1 cellular context compared by ENCODE assay signal in the genomic region with DNA sequence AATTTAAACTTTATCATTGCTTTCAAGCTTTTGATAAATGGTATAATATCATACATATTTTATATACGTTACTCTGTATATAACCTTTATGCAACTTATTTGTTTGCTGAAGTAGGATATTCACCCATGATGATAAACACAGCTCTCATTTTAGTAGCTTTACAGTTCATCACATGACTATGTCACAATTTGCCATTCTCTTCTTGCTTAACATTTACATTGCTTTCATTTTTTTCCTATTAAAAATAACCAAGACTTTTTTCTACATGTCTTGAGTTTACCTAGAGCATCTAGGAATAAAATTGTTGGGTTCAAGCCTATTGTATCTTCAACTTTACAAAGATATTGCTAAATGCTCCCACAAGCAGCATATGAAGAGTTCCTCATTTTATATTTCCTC.
TF ChIP-seq lines count a peak whose summit lies in the region.

No MANE protein-coding gene starts in this region.

TF ChIP-seq in SK-N-SH treated with all-trans-retinoic acid at 6 μM for 48 hours, 23 proteins besides CTCF, POLR2A, EP300 and RAD21 (continued from another document):
- TF ChIP-seq, protein P1, sequence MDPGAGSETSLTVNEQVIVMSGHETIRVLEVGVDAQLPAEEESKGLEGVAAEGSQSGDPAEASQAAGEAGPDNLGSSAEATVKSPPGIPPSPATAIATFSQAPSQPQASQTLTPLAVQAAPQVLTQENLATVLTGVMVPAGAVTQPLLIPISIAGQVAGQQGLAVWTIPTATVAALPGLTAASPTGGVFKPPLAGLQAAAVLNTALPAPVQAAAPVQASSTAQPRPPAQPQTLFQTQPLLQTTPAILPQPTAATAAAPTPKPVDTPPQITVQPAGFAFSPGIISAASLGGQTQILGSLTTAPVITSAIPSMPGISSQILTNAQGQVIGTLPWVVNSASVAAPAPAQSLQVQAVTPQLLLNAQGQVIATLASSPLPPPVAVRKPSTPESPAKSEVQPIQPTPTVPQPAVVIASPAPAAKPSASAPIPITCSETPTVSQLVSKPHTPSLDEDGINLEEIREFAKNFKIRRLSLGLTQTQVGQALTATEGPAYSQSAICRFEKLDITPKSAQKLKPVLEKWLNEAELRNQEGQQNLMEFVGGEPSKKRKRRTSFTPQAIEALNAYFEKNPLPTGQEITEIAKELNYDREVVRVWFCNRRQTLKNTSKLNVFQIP (CRISPR knock-in tag; IDR thresholded peaks at IDR 0.05; ENCODE audit: borderline replicate concordance, low read depth): no peak
- TF ChIP-seq ZC3H10 (CRISPR knock-in tag; IDR thresholded peaks at IDR 0.05) (no peak), ZFP3 (CRISPR knock-in tag; IDR thresholded peaks at IDR 0.05) (no peak), ZNF70 (CRISPR knock-in tag; IDR thresholded peaks at IDR 0.05) (no peak), OSR1 (CRISPR knock-in tag; IDR thresholded peaks at IDR 0.05) (no peak)
- TF ChIP-seq, protein P2, sequence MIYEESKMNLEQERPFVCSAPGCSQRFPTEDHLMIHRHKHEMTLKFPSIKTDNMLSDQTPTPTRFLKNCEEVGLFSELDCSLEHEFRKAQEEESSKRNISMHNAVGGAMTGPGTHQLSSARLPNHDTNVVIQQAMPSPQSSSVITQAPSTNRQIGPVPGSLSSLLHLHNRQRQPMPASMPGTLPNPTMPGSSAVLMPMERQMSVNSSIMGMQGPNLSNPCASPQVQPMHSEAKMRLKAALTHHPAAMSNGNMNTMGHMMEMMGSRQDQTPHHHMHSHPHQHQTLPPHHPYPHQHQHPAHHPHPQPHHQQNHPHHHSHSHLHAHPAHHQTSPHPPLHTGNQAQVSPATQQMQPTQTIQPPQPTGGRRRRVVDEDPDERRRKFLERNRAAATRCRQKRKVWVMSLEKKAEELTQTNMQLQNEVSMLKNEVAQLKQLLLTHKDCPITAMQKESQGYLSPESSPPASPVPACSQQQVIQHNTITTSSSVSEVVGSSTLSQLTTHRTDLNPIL (CRISPR knock-in tag; IDR thresholded peaks at IDR 0.05; ENCODE audit: low read depth): no peak
